8 cellular contexts compared by ENCODE assay signal in genomic region chr10:27155073-27155754, GRCh38. TPM values are rescaled to one million over a fixed set of nuclear protein-coding genes. Genes with fewer than 3 reads are reported as not detected.
DNase-seq lines count a peak whose midpoint lies in the region; ATAC-seq and TF ChIP-seq lines count a peak whose summit lies in the region.

TSS of gene MASTL (plus strand) at chr10:27155352. CDS start at chr10:27155427, 75 bp downstream.

- no peaks in the 10 kb centered on the region for H3K27me3 ChIP-seq in prostate gland (replicated peaks; ENCODE audit: insufficient read depth)

- TF ChIP-seq POLR2A in GM15510 (IDR thresholded peaks at IDR 0.05; ENCODE audit: borderline replicate concordance, extremely low read depth, insufficient read length) (peak; percentile 78), prostate gland (IDR thresholded peaks at IDR 0.05) (peak; percentile 91)

- no peaks in the 10 kb centered on the region for H3K4me1 ChIP-seq in prostate gland (replicated peaks)
- peaks cover 2% of the 10 kb centered on the region for H3K4me1 ChIP-seq in urinary bladder (ENCODE audit: insufficient read depth)

- DNase-seq in NCI-H128 (lab: John Stamatoyannopoulos, UW; ENCODE audit: unreplicated experiment) (peak; percentile 38), T-helper 2 cell (peak; percentile 87 to 98 (median 94)), left ventricle myocardium superior (peak; percentile 96), prostate gland (ENCODE audit: low spot score) (peak; percentile 87)

- no peaks in the 10 kb centered on the region for H3K9me3 ChIP-seq in prostate gland

- peak; percentile 81 for ATAC-seq in HG02759 (IDR thresholded peaks at IDR 0.05; ENCODE audit: unreplicated experiment)
- ATAC-seq in left ventricle myocardium superior, result peak; percentile 97

- no peaks in the 10 kb centered on the region for H3K36me3 ChIP-seq in prostate gland
- H3K36me3 ChIP-seq in urinary bladder (ENCODE audit: insufficient read depth), result no peaks in the 10 kb centered on the region

- intact Hi-C loops in left ventricle myocardium superior (cut with micrococcal nuclease) (no loop called here), prostate gland (cut with DNase I) (loop anchor here (2.0 to 10.0 kb wide), 2 partner anchors 50 to 86 kb away; partner anchors contain the start of genes ACBD5 and ANKRD26)

- H3K27ac ChIP-seq in angular gyrus (ENCODE audit: low read depth, low read length) (peak within 1 kb of the TSS; percentile 96), prostate gland (peak within 1 kb of the TSS; percentile 98), urinary bladder (ENCODE audit: low read depth) (peak within 1 kb of the TSS; percentile 97)

- peak in 1 of 4 experiments; percentile 7 for TF ChIP-seq CTCF in prostate gland (IDR thresholded peaks at IDR 0.05)

- WGBS in prostate gland, result 2% methylated on average over 54 of the region's 55 CpGs
- under 1% methylated on average over 55 of the region's 55 CpGs for WGBS in urinary bladder

- H3K4me3 ChIP-seq in prostate gland (peak within 1 kb of the TSS; percentile 70), urinary bladder (ENCODE audit: low read depth, low read length) (peak within 1 kb of the TSS; percentile 85)

RNA-seq across cellular contexts. Expression of gene MASTL, which starts in this region (rescaled TPM):
- total RNA-seq in left ventricle myocardium superior (1.4 TPM), prostate gland (10 to 100 TPM in 1 of 2 donors, 1 to 10 TPM in 1; 8.5 to 14.3 TPM), urinary bladder (20.6 TPM)
- polyA plus RNA-seq in urinary bladder, result 4.8 TPM

Comparison
In these comparisons a context has a peak if more than half of its experiments do, and no peak if none do; other contexts are left out.
1. Peak in every context shown above with its lines: DNase-seq, ATAC-seq, H3K4me3 ChIP-seq and H3K27ac ChIP-seq.
2. DNase-seq: peak in every context shown above with its lines; median percentile 96 in left ventricle myocardium superior; 94 in T-helper 2 cell; 87 in prostate gland; 38 in NCI-H128.